22 cellular contexts compared by ENCODE assay signal in genomic region chr22:17491090-17491489, GRCh38.
DNase-seq lines count a peak whose midpoint lies in the region; ATAC-seq and TF ChIP-seq lines count a peak whose summit lies in the region.
"Had no signal": no experiment of that assay in that cellular context is flagged by ENCODE, and none has a peak within 500 bp of the region (broad histone marks: within the 10 kb centered on the region; RNA-seq: fewer than 3 reads in every experiment).

No MANE protein-coding gene starts in this region.

- no peak for TF ChIP-seq CTCF in GM23338 (conservative IDR thresholded peaks at IDR 0.05; ENCODE audit: low read depth in 2 of 2)
- TF ChIP-seq CTCF in WTC11 (IDR thresholded peaks at IDR 0.05), result no peak
- no peak for TF ChIP-seq CTCF in nephron progenitor cell (IDR thresholded peaks at IDR 0.05)
- TF ChIP-seq CTCF in activated CD8-positive, alpha-beta T cell treated with anti-CD3 and anti-CD28 coated beads for 36 hours (IDR thresholded peaks at IDR 0.05), result no peak

- no peak overlapping the region for H2AFZ ChIP-seq in GM23338

- CTCF ChIA-PET in WTC11 (lab: Charles Lee), result interaction anchor here (2.8 kb wide), 1 partner anchor 10 kb away, joined by 14 read pairs; no protein-coding TSS in a partner anchor
- CTCF ChIA-PET in activated CD8-positive, alpha-beta T cell treated with anti-CD3 and anti-CD28 coated beads for 36 hours (lab: Charles Lee), result no interaction called here
- CTCF ChIA-PET in activated CD4-positive, alpha-beta memory T cell treated with anti-CD3 and anti-CD28 coated beads for 36 hours (lab: Charles Lee), result interaction anchor here (2.5 to 2.8 kb wide), 2 partner anchors 10 to 319 kb away, joined by 6 to 7 read pairs; no protein-coding TSS in a partner anchor

- H3K27me3 ChIP-seq in BLaER1 treated with 17β-estradiol and CSF1 and Interleukin-3, amounts not matched to agents 10 nM and 100 nM, result no peaks in the 10 kb centered on the region
- no peaks in the 10 kb centered on the region for H3K27me3 ChIP-seq in GM23338 (ENCODE audit: insufficient read depth)

- H3K36me3 ChIP-seq in BLaER1 treated with 17β-estradiol and CSF1 and Interleukin-3, amounts not matched to agents 10 nM and 100 nM, result peaks cover 0 to 5% (median 0%) of the 10 kb centered on the region in 11 experiments; a peak in 3 of 22 replicates
- 0 out of 2 replicates have a peak, but pooled peaks cover 2% of the 10 kb centered on the region for H3K36me3 ChIP-seq in GM23338 (ENCODE audit: insufficient read depth)
- H3K36me3 ChIP-seq: BE2C had no signal

- H3K9me2 ChIP-seq in GM23338 (ENCODE audit: insufficient read depth), result no peaks in the 10 kb centered on the region

- H3K79me2 ChIP-seq in GM23338 (replicated peaks; ENCODE audit: insufficient read depth), result peaks cover 96% of the 10 kb centered on the region

- peaks cover 34% of the 10 kb centered on the region; the same call in 2 of the 3 replicates for H3K36me3 Mint-ChIP-seq in GM23338 (ENCODE audit: low read depth)
- H3K36me3 Mint-ChIP-seq in WTC11, result peaks cover 14% of the 10 kb centered on the region; the same call in 1 of the 2 replicates
- H3K36me3 Mint-ChIP-seq in nephron progenitor cell (ENCODE audit: low read depth), result peaks cover 60% of the 10 kb centered on the region
- no peaks in the 10 kb centered on the region for H3K36me3 Mint-ChIP-seq in activated CD8-positive, alpha-beta T cell treated with anti-CD3 and anti-CD28 coated beads for 36 hours (ENCODE audit: low read depth)
- H3K36me3 Mint-ChIP-seq in activated CD4-positive, alpha-beta memory T cell treated with anti-CD3 and anti-CD28 coated beads for 36 hours, result no peaks in the 10 kb centered on the region
- H3K36me3 Mint-ChIP-seq: CD8-positive, alpha-beta T cell had no signal

- peak overlapping the region in 8 of 11 experiments; percentile 19 to 64 (median 56); a peak in 16 of 22 replicates for H3K4me2 ChIP-seq in BLaER1 treated with 17β-estradiol and CSF1 and Interleukin-3, amounts not matched to agents 10 nM and 100 nM
- H3K4me2 ChIP-seq in GM23338, result 0 out of 2 replicates have a peak overlapping the region, but pooled peaks have one; percentile 34
- H3K4me2 ChIP-seq: A549 had no signal

- H4K20me1 ChIP-seq in BLaER1 treated with 17β-estradiol and CSF1 and Interleukin-3, amounts not matched to agents 10 nM and 100 nM, result no peaks in the 10 kb centered on the region
- H4K20me1 ChIP-seq in GM23338 (replicated peaks; ENCODE audit: insufficient read depth), result peaks cover 31% of the 10 kb centered on the region

- POLR2A ChIA-PET in WTC11 (lab: Charles Lee), result no interaction called here
- POLR2A ChIA-PET in activated CD8-positive, alpha-beta T cell treated with anti-CD3 and anti-CD28 coated beads for 36 hours (lab: Charles Lee), result no interaction called here
- POLR2A ChIA-PET in activated CD4-positive, alpha-beta memory T cell treated with anti-CD3 and anti-CD28 coated beads for 36 hours (lab: Charles Lee), result no interaction called here

- peaks cover 0 to 31% (median 20%) of the 10 kb centered on the region in 10 experiments; a peak in 18 of 20 replicates for H3K4me1 ChIP-seq in BLaER1 treated with 17β-estradiol and CSF1 and Interleukin-3, amounts not matched to agents 10 nM and 100 nM
- H3K4me1 ChIP-seq in GM23338 (ENCODE audit: insufficient read depth), result peaks cover 54% of the 10 kb centered on the region
- H3K4me1 ChIP-seq: A549, BE2C had no signal

- no peak overlapping the region for H3K9ac ChIP-seq in BLaER1 treated with 17β-estradiol and CSF1 and Interleukin-3, amounts not matched to agents 10 nM and 100 nM

- no peak overlapping the region for H3K4me3 Mint-ChIP-seq in GM23338
- no peak overlapping the region for H3K4me3 Mint-ChIP-seq in WTC11
- no peak overlapping the region for H3K4me3 Mint-ChIP-seq in nephron progenitor cell
- H3K4me3 Mint-ChIP-seq in activated CD8-positive, alpha-beta T cell treated with anti-CD3 and anti-CD28 coated beads for 36 hours, result no peak overlapping the region
- H3K4me3 Mint-ChIP-seq in activated CD4-positive, alpha-beta memory T cell treated with anti-CD3 and anti-CD28 coated beads for 36 hours, result no peak overlapping the region
- H3K4me3 Mint-ChIP-seq: CD8-positive, alpha-beta T cell had no signal

- 0 out of 2 replicates have a peak, but pooled peaks cover 9% of the 10 kb centered on the region for H3F3A ChIP-seq in GM23338 (replicated peaks; ENCODE audit: low read depth)

- intact Hi-C loops in activated CD8-positive, alpha-beta T cell treated with anti-CD3 and anti-CD28 coated beads for 36 hours (cut with micrococcal nuclease), result no loop called here
- intact Hi-C loops in activated CD4-positive, alpha-beta memory T cell treated with anti-CD3 and anti-CD28 coated beads for 36 hours (cut with micrococcal nuclease), result no loop called here

- no peak for ATAC-seq in GM23338
- no peak for ATAC-seq in WTC11
- ATAC-seq in GM21367 (IDR thresholded peaks at IDR 0.05; ENCODE audit: unreplicated experiment), result no peak
- no peak for ATAC-seq in HG03097 (IDR thresholded peaks at IDR 0.05; ENCODE audit: low FRiP score, unreplicated experiment)
- ATAC-seq in activated CD8-positive, alpha-beta T cell treated with anti-CD3 and anti-CD28 coated beads for 36 hours, result no peak
- ATAC-seq: A549; CD8-positive, alpha-beta T cell; Right ventricle myocardium inferior had no signal

- no peaks in the 10 kb centered on the region for H3K9me3 Mint-ChIP-seq in GM23338
- no peaks in the 10 kb centered on the region for H3K9me3 Mint-ChIP-seq in WTC11
- H3K9me3 Mint-ChIP-seq in nephron progenitor cell, result no peaks in the 10 kb centered on the region
- no peaks in the 10 kb centered on the region for H3K9me3 Mint-ChIP-seq in activated CD8-positive, alpha-beta T cell treated with anti-CD3 and anti-CD28 coated beads for 36 hours
- H3K9me3 Mint-ChIP-seq in activated CD4-positive, alpha-beta memory T cell treated with anti-CD3 and anti-CD28 coated beads for 36 hours, result no peaks in the 10 kb centered on the region
- H3K9me3 Mint-ChIP-seq: CD8-positive, alpha-beta T cell had no signal

- peak overlapping the region in 5 of 11 experiments; percentile 18 to 51 (median 30); a peak in 7 of 22 replicates for H3K27ac ChIP-seq in BLaER1 treated with 17β-estradiol and CSF1 and Interleukin-3, amounts not matched to agents 10 nM and 100 nM
- no peak overlapping the region for H3K27ac ChIP-seq in GM23338 (ENCODE audit: low read depth)
- H3K27ac ChIP-seq: A549 had no signal

- H3K27ac Mint-ChIP-seq in GM23338 (peak overlapping the region; percentile 8; the same call in 1 of the 2 replicates), WTC11 (peak overlapping the region; percentile 82), nephron progenitor cell (peak overlapping the region; percentile 90)
- H3K27ac Mint-ChIP-seq in activated CD8-positive, alpha-beta T cell treated with anti-CD3 and anti-CD28 coated beads for 36 hours, result no peak overlapping the region
- H3K27ac Mint-ChIP-seq in activated CD4-positive, alpha-beta memory T cell treated with anti-CD3 and anti-CD28 coated beads for 36 hours, result no peak overlapping the region
- H3K27ac Mint-ChIP-seq: CD8-positive, alpha-beta T cell had no signal

- no peak for DNase-seq in GM23338 (ENCODE audit: low spot score)
- no peak for DNase-seq in WTC11 (ENCODE audit: low spot score)
- no peak for DNase-seq in nephron progenitor cell
- no peak for DNase-seq in activated CD8-positive, alpha-beta T cell treated with anti-CD3 and anti-CD28 coated beads for 36 hours
- no peak for DNase-seq in activated CD4-positive, alpha-beta memory T cell treated with anti-CD3 and anti-CD28 coated beads for 36 hours
- DNase-seq: BE2C; Calu3; CD8-positive, alpha-beta T cell; DMS153; GOT3; Kasumi-1; NCI-H1092 treated with DMSO at 0.1 percent for 48 hours; NCI-H1436 treated with DMSO at 0.1 percent for 48 hours; NCI-H2029; NCI-H2171; NCI-H526; SW 1271 had no signal

- peaks cover 40% of the 10 kb centered on the region for H3K4me1 Mint-ChIP-seq in GM23338
- H3K4me1 Mint-ChIP-seq in WTC11, result peaks cover 62% of the 10 kb centered on the region
- H3K4me1 Mint-ChIP-seq in nephron progenitor cell, result peaks cover 21% of the 10 kb centered on the region
- no peaks in the 10 kb centered on the region for H3K4me1 Mint-ChIP-seq in activated CD8-positive, alpha-beta T cell treated with anti-CD3 and anti-CD28 coated beads for 36 hours (ENCODE audit: low read depth)
- no peaks in the 10 kb centered on the region for H3K4me1 Mint-ChIP-seq in activated CD4-positive, alpha-beta memory T cell treated with anti-CD3 and anti-CD28 coated beads for 36 hours (ENCODE audit: low read depth)

- H3K9me3 ChIP-seq in BLaER1 treated with 17β-estradiol and CSF1 and Interleukin-3, amounts not matched to agents 10 nM and 100 nM (replicated peaks in 1 of 11), result peaks cover 0 to 15% (median 6%) of the 10 kb centered on the region in 11 experiments; a peak in 17 of 22 replicates
- H3K9me3 ChIP-seq: A549, BE2C had no signal

- H3K27me3 Mint-ChIP-seq in GM23338 (ENCODE audit: insufficient read depth, low read depth, poor library complexity) (peaks cover 14% of the 10 kb centered on the region), WTC11 (ENCODE audit: low read depth) (no peaks in the 10 kb centered on the region), nephron progenitor cell (ENCODE audit: low read depth, poor library complexity) (no peaks in the 10 kb centered on the region)
- H3K27me3 Mint-ChIP-seq in activated CD8-positive, alpha-beta T cell treated with anti-CD3 and anti-CD28 coated beads for 36 hours, result no peaks in the 10 kb centered on the region
- H3K27me3 Mint-ChIP-seq in activated CD4-positive, alpha-beta memory T cell treated with anti-CD3 and anti-CD28 coated beads for 36 hours, result no peaks in the 10 kb centered on the region

- H3K4me3 ChIP-seq in BLaER1 treated with 17β-estradiol and CSF1 and Interleukin-3, amounts not matched to agents 10 nM and 100 nM, result no peak overlapping the region
- no peak overlapping the region for H3K4me3 ChIP-seq in GM23338
- H3K4me3 ChIP-seq: A549 had no signal

TF ChIP-seq in GM23338, 12 proteins besides CTCF, POLR2A, EP300 and RAD21:
- TF ChIP-seq EZH2 (IDR thresholded peaks at IDR 0.05; ENCODE audit: low read depth, unreplicated experiment) (no peak), ZNF331 (CRISPR knock-in tag; IDR thresholded peaks at IDR 0.05; ENCODE audit: low read depth) (no peak), STAT1 (IDR thresholded peaks at IDR 0.05; ENCODE audit: unreplicated experiment) (no peak), NANOG (IDR thresholded peaks at IDR 0.05; ENCODE audit: borderline replicate concordance) (no peak), ZNF114 (CRISPR knock-in tag; IDR thresholded peaks at IDR 0.05) (no peak)

TF ChIP-seq in WTC11, 78 proteins besides CTCF, POLR2A, EP300 and RAD21:
- no peak for TF ChIP-seq TEAD4 (CRISPR knock-in tag; IDR thresholded peaks at IDR 0.05)

Comparison
In these comparisons a context has a peak if more than half of its experiments do, and no peak if none do; other contexts are left out.
1. H3K27ac Mint-ChIP-seq: peak in GM23338 (single experiment), WTC11 (single experiment) and nephron progenitor cell (single experiment); none in activated CD8-positive, alpha-beta T cell treated with anti-CD3 and anti-CD28 coated beads for 36 hours (single experiment) and activated CD4-positive, alpha-beta memory T cell treated with anti-CD3 and anti-CD28 coated beads for 36 hours (single experiment).